ENCODE assay signal across 30 cellular contexts in the genomic region with DNA sequence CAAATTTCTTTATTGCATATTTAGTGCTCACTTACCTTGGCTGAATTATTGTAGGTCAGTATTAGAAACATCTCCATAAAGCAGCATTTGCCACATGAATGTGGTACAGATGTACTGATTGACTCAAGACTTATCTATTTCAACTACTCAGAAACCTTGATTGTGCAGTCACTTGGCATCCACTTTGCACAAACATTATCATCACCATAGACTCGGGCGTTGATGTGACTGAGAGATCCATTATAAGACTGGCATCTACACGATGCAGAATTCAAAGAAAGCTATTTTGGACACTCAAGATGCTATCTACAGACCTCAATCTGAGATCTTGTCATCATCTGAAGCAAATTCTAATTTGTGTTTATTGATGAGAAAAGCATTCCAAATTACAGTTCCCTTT.
"Had no signal": no experiment of that assay in that cellular context is flagged by ENCODE, and none has a peak within 500 bp of the region (broad histone marks: within the 10 kb centered on the region; RNA-seq: fewer than 3 reads in every experiment).

No MANE protein-coding gene starts in this region.

- H3K27me3 ChIP-seq: adrenal gland, ascending aorta, body of pancreas, brain microvascular endothelial cell, breast epithelium, cardiac muscle cell had no signal

- H3K9me3 ChIP-seq: adrenal gland, ascending aorta, body of pancreas, breast epithelium had no signal

- H3K36me3 ChIP-seq: adrenal gland, ascending aorta, brain microvascular endothelial cell, breast epithelium, cardiac muscle cell had no signal

- H3K4me1 ChIP-seq: adrenal gland, ascending aorta, body of pancreas, breast epithelium had no signal

- H3K4me3 ChIP-seq: adrenal gland, ascending aorta, body of pancreas, breast epithelium, cardiac muscle cell had no signal

- DNase-seq: activated effector memory CD4-positive, alpha-beta T cell treated with anti-CD3 and anti-CD28 coated beads, Interleukin-2, amount 50 U/mL, for 16 hours; activated effector memory CD4-positive, alpha-beta T cell treated with Interleukin-2 at 50 U/mL for 16 hours; activated gamma-delta T cell; activated gamma-delta T cell treated with Interleukin-2 at 50 U/mL for 16 hours; activated naive CD4-positive, alpha-beta T cell; activated naive CD4-positive, alpha-beta T cell treated with anti-CD3 and anti-CD28 coated beads for 36 hours; activated naive CD4-positive, alpha-beta T cell treated with anti-CD3 and anti-CD28 coated beads, Interleukin-2, amount 10 ng/mL, durations not matched to agents 7 days and 5 days; activated naive CD4-positive, alpha-beta T cell treated with anti-CD3 and anti-CD28 coated beads, Interleukin-2, amount 50 U/mL, for 16 hours; activated naive CD4-positive, alpha-beta T cell treated with Interleukin-2 at 50 U/mL for 16 hours; activated naive CD8-positive, alpha-beta T cell treated with anti-CD3 and anti-CD28 coated beads for 36 hours; activated naive CD8-positive, alpha-beta T cell treated with anti-CD3 and anti-CD28 coated beads, Interleukin-2, amount 10 ng/mL, durations not matched to agents 7 days and 5 days; activated naive CD8-positive, alpha-beta T cell treated with anti-CD3 and anti-CD28 coated beads, Interleukin-2, amount 50 U/mL, for 24 hours; activated T-cell treated with anti-CD3 and anti-CD28 coated beads, Interleukin-2, amount 50 U/mL, for 1 hour; activated T-cell treated with anti-CD3 and anti-CD28 coated beads, Interleukin-2, amount 50 U/mL, for 24 hours; activated T-cell treated with anti-CD3 and anti-CD28 coated beads, Interleukin-2, amount 50 U/mL, for 4 hours; activated T-cell treated with anti-CD3 and anti-CD28 coated beads, Interleukin-2, amount 50 U/mL, for 48 hours; activated T-cell treated with anti-CD3 and anti-CD28 coated beads, Interleukin-2, amount 50 U/mL, for 72 hours; adrenal gland; amniotic stem cell; amygdala; anterior cingulate cortex; aorta; body of pancreas; brain microvascular endothelial cell; caudate nucleus; central memory CD4-positive, alpha-beta T cell; cerebellar nuclear complex had no signal

- H3K27ac ChIP-seq: adrenal gland, ascending aorta, body of pancreas, brain microvascular endothelial cell, breast epithelium, cardiac muscle cell had no signal
